Comparison of ENCODE assay signal across 8 cellular contexts in the genomic region with DNA sequence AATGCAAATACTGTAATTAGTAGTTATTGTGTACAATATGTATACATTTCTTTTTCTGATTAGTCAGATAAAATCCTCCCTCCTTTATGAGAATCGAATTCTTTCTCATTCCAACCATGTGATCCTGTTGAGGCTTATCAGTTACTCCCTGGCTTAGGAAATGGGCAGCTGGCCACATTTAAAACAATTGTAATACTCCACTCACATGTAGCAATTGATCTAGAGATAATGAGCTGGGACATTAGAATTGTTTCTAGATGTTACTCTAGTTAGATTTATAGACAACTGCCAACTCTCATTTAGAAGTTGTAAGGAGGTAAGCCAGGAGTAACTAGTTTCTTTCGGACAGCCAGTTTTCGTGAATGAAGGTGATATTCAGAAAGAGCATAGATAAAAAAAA.
"Had no signal": no experiment of that assay in that cellular context is flagged by ENCODE, and none has a peak within 500 bp of the region (broad histone marks: within the 10 kb centered on the region; RNA-seq: fewer than 3 reads in every experiment).

No MANE protein-coding gene starts in this region.

- ATAC-seq: HCT116, HepG2 had no signal

- H3K4me3 ChIP-seq: GM23248, HAP-1 had no signal

- H3K36me3 ChIP-seq: HAP-1 had no signal

- H3K4me1 ChIP-seq: HAP-1 had no signal

- DNase-seq: GM23248, GOT3, H7, HFFc6, KBM-7 had no signal

- H3K9me3 ChIP-seq: HAP-1 had no signal
